ENCODE assay signal across 10 cellular contexts in the genomic region with DNA sequence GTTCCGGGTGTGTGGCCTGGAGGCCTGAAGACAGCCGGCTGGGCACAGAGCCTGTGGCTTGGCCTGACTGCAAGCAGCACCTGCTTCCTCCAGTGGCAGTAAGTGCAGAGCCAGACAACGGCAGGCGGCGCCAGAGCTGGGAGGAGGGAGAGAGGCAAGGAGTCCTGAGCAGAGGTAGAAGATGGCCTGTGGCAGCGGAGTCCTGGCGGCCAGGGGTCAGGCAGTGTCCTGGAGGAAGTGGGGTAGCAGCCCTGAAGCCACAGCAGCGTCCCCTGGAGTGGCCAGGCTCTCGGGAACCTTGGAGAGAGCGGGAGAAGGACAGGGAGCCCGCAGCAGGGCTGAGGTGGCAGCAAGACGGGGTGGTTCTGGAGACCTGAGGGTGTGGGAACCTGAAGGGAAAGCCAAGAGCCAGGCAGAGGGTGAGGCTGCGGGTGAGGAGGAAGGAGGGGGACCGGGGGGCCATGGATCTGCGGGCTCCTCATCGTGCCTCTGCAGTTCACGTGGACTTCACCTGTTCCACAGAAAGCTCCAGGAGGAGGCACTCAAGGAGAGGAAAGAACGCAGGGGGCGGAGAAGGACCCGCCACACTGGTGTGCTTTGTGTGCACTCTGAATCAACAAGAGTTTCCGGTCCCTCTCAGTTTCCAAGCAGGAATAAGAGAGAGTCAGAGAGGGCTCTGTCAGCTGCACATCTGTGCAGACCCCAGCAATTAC.
DNase-seq lines count a peak whose midpoint lies in the region; ATAC-seq, FAIRE-seq and TF ChIP-seq lines count a peak whose summit lies in the region.
"Had no signal": no experiment of that assay in that cellular context is flagged by ENCODE, and none has a peak within 500 bp of the region (broad histone marks: within the 10 kb centered on the region; RNA-seq: fewer than 3 reads in every experiment).

No MANE protein-coding gene starts in this region.

- TF ChIP-seq RAD21 in IMR-90 (IDR thresholded peaks at IDR 0.05; ENCODE audit: low read length) = no peak

- H2BK5ac ChIP-seq in IMR-90 (ENCODE audit: low read depth, low read length, poor library complexity, severe bottlenecking) = no peak overlapping the region

- H3K9me1 ChIP-seq in IMR-90 (ENCODE audit: insufficient read depth, low read length) = peaks cover 1% of the 10 kb centered on the region; the same call in 1 of the 2 replicates

- H3K27ac ChIP-seq in IMR-90 (ENCODE audit: insufficient read depth, low read length) = no peak overlapping the region
- H3K27ac ChIP-seq in heart right ventricle = no peak overlapping the region
- H3K27ac ChIP-seq in small intestine (ENCODE audit: low read depth in 1 of 2, low read length in 1 of 2) = no peak overlapping the region

- H2BK20ac ChIP-seq in IMR-90 (ENCODE audit: low read depth, low read length) = no peak overlapping the region

- in situ Hi-C loops in IMR-90 (cut with MboI; ENCODE audit: low sequenced_read_pairs) = no loop called here

- no peak for TF ChIP-seq CTCF in IMR-90 (conservative IDR thresholded peaks at IDR 0.05; ENCODE audit: low read depth, low read length)
- peak in 1 of 9 donors; percentile 5 for TF ChIP-seq CTCF in heart right ventricle (IDR thresholded peaks at IDR 0.05)
- no peak for TF ChIP-seq CTCF in D721Med (IDR thresholded peaks at IDR 0.05; ENCODE audit: insufficient read depth, missing control alignments)

- H4K8ac ChIP-seq in IMR-90 (ENCODE audit: low read depth in 2 of 2, low read length in 2 of 2) = no peak overlapping the region

- no peaks in the 10 kb centered on the region for H3K9me3 Mint-ChIP-seq in naive thymus-derived CD8-positive, alpha-beta T cell
- H3K9me3 Mint-ChIP-seq: activated naive CD8-positive, alpha-beta T cell treated with anti-CD3 and anti-CD28 coated beads, Interleukin-2, amount 10 ng/mL, durations not matched to agents 7 days and 5 days had no signal

- no peak overlapping the region for H3K9ac ChIP-seq in IMR-90 (ENCODE audit: low read depth, low read length)

- no peak overlapping the region for H4K91ac ChIP-seq in IMR-90 (ENCODE audit: insufficient read depth, low read depth, low read length)

- TF ChIP-seq POLR2A in IMR-90 (IDR thresholded peaks at IDR 0.05; ENCODE audit: low read depth, low read length) = no peak

- no peak for DNase-seq in IMR-90
- peak; percentile 78 for DNase-seq in NCI-H748 (lab: John Stamatoyannopoulos, UW; ENCODE audit: unreplicated experiment)
- DNase-seq in heart right ventricle = no peak
- DNase-seq in small intestine = peak; percentile 42
- no peak for DNase-seq in D721Med (ENCODE audit: insufficient read length, low spot score)
- no peak for DNase-seq in naive thymus-derived CD8-positive, alpha-beta T cell
- DNase-seq: activated naive CD8-positive, alpha-beta T cell treated with anti-CD3 and anti-CD28 coated beads, Interleukin-2, amount 10 ng/mL, durations not matched to agents 7 days and 5 days had no signal

- H3K27me3 Mint-ChIP-seq in naive thymus-derived CD8-positive, alpha-beta T cell = no peaks in the 10 kb centered on the region
- H3K27me3 Mint-ChIP-seq: activated naive CD8-positive, alpha-beta T cell treated with anti-CD3 and anti-CD28 coated beads, Interleukin-2, amount 10 ng/mL, durations not matched to agents 7 days and 5 days had no signal

- H4K5ac ChIP-seq in IMR-90 (ENCODE audit: low read depth, low read length) = no peak overlapping the region

- H2BK120ac ChIP-seq in IMR-90 (ENCODE audit: low read depth, low read length) = no peak overlapping the region

- no TSS peak for BruUV-seq in IMR-90 (replicated peaks; lab: Mats Ljungman, UMichigan)

- WGBS in IMR-90 (ENCODE audit: extremely low coverage in 2 of 2, insufficient read length in 1 of 2), 2 experiments = 72% methylated on average over 7 of the region's 21 CpGs; no CpG with 5 or more reads in 1 of the 2 experiments
- 83 to 88% methylated on average over 21 of the region's 21 CpGs for WGBS in heart right ventricle, 2 donors
- WGBS in small intestine, 3 donors = 72 to 82% (median 77%) methylated on average over 21 of the region's 21 CpGs

- H3K4me1 Mint-ChIP-seq in naive thymus-derived CD8-positive, alpha-beta T cell = peaks cover 0 to 3% (median 0%) of the 10 kb centered on the region in 4 donors
- H3K4me1 Mint-ChIP-seq: activated naive CD8-positive, alpha-beta T cell treated with anti-CD3 and anti-CD28 coated beads, Interleukin-2, amount 10 ng/mL, durations not matched to agents 7 days and 5 days had no signal

- H3K4me3 Mint-ChIP-seq in naive thymus-derived CD8-positive, alpha-beta T cell = no peak overlapping the region
- H3K4me3 Mint-ChIP-seq: activated naive CD8-positive, alpha-beta T cell treated with anti-CD3 and anti-CD28 coated beads, Interleukin-2, amount 10 ng/mL, durations not matched to agents 7 days and 5 days had no signal

- POLR2A ChIA-PET in IMR-90 (lab: Charles Lee; ENCODE audit: unreplicated experiment) = no interaction called here
- POLR2A ChIA-PET in naive thymus-derived CD8-positive, alpha-beta T cell (lab: Charles Lee) = no interaction called here

- CTCF ChIA-PET in IMR-90 (lab: Yijun Ruan, JAX) = no interaction called here

- no peak overlapping the region for H2AK5ac ChIP-seq in IMR-90 (ENCODE audit: low read depth, low read length)

- no peaks in the 10 kb centered on the region for H4K20me1 ChIP-seq in IMR-90 (ENCODE audit: insufficient read depth, low read length)

- H3K4me3 ChIP-seq in IMR-90 (ENCODE audit: insufficient read depth, low read depth, low read length) = no peak overlapping the region
- H3K4me3 ChIP-seq in heart right ventricle = no peak overlapping the region
- no peak overlapping the region for H3K4me3 ChIP-seq in small intestine (ENCODE audit: low read depth in 1 of 2, low read length in 2 of 2)

- H3K14ac ChIP-seq in IMR-90 (replicated peaks; ENCODE audit: low read depth, low read length) = no peak overlapping the region

- peak overlapping the region; percentile 35 for H2AK9ac ChIP-seq in IMR-90 (replicated peaks; ENCODE audit: low read depth, low read length, poor library complexity)

- H3K9me3 ChIP-seq in IMR-90 (ENCODE audit: control insufficient read depth, insufficient read depth, low read length) = no peaks in the 10 kb centered on the region
- no peaks in the 10 kb centered on the region for H3K9me3 ChIP-seq in heart right ventricle
- no peaks in the 10 kb centered on the region for H3K9me3 ChIP-seq in small intestine (ENCODE audit: control insufficient read depth, low read depth)

- no peak overlapping the region for H2BK15ac ChIP-seq in IMR-90 (ENCODE audit: low read depth, low read length)

- peaks cover 0 to 59% (median 19%) of the 10 kb centered on the region in 3 donors for H3K36me3 Mint-ChIP-seq in naive thymus-derived CD8-positive, alpha-beta T cell
- H3K36me3 Mint-ChIP-seq: activated naive CD8-positive, alpha-beta T cell treated with anti-CD3 and anti-CD28 coated beads, Interleukin-2, amount 10 ng/mL, durations not matched to agents 7 days and 5 days had no signal

- no peak for FAIRE-seq in small intestine (lab: Jason Lieb, UNC)
- FAIRE-seq in D721Med (lab: Jason Lieb, UNC) = no peak
- FAIRE-seq: GM18507 had no signal

- H3K23ac ChIP-seq in IMR-90 (ENCODE audit: low read depth, low read length) = no peak overlapping the region

- peak overlapping the region in 4 of 10 donors; percentile 25 to 76 (median 58) for H3K27ac Mint-ChIP-seq in naive thymus-derived CD8-positive, alpha-beta T cell
- H3K27ac Mint-ChIP-seq: activated naive CD8-positive, alpha-beta T cell treated with anti-CD3 and anti-CD28 coated beads, Interleukin-2, amount 10 ng/mL, durations not matched to agents 7 days and 5 days had no signal

- intact Hi-C loops in IMR-90 (cut with micrococcal nuclease) = no loop called here
- intact Hi-C loops in heart right ventricle (cut with DNase I) = no loop called here

- H2AFZ ChIP-seq in IMR-90 (replicated peaks; ENCODE audit: low read length, poor library complexity) = no peak overlapping the region

- H3K4me2 ChIP-seq in IMR-90 (ENCODE audit: low read depth, low read length) = no peak overlapping the region

- no peak for ATAC-seq in IMR-90 (ENCODE audit: low read depth)
- ATAC-seq in heart right ventricle = peak in 6 of 8 donors; percentile 27 to 57 (median 42)
- no peak for ATAC-seq in HG02798 (IDR thresholded peaks at IDR 0.05; ENCODE audit: poor library complexity, unreplicated experiment)
- no peak for ATAC-seq in GM21528 (IDR thresholded peaks at IDR 0.05; ENCODE audit: low FRiP score, unreplicated experiment)
- no peak for ATAC-seq in naive thymus-derived CD8-positive, alpha-beta T cell

- dilution Hi-C loops in IMR-90 (cut with HindIII; ENCODE audit: low sequenced_read_pairs, unreplicated experiment) = no loop called here

- no peaks in the 10 kb centered on the region for H3K79me1 ChIP-seq in IMR-90 (ENCODE audit: low read depth in 1 of 2, low read length in 2 of 2)

- H3K27me3 ChIP-seq in IMR-90 (ENCODE audit: control insufficient read depth, insufficient read depth, low read length) (no peaks in the 10 kb centered on the region), heart right ventricle (no peaks in the 10 kb centered on the region), small intestine (ENCODE audit: control insufficient read depth in 2 of 2, insufficient read depth in 2 of 2, low read length in 2 of 2) (no peaks in the 10 kb centered on the region)

- peaks cover 47% of the 10 kb centered on the region for H3K36me3 ChIP-seq in IMR-90 (ENCODE audit: control insufficient read depth, insufficient read depth, low read length)
- H3K36me3 ChIP-seq in heart right ventricle = peaks cover 0 to 99% (median 60%) of the 10 kb centered on the region in 9 donors
- peaks cover 0 to 11% of the 10 kb centered on the region in 2 donors for H3K36me3 ChIP-seq in small intestine (ENCODE audit: control insufficient read depth in 2 of 2, insufficient read depth in 2 of 2, low read length in 2 of 2)

- no peak overlapping the region for H3K56ac ChIP-seq in IMR-90 (ENCODE audit: extremely low read depth, insufficient read depth, low read length)

- no peak overlapping the region for H3K4ac ChIP-seq in IMR-90 (ENCODE audit: low read depth, low read length)

- H3K4me1 ChIP-seq in IMR-90 (ENCODE audit: control insufficient read depth, insufficient read depth, low read length) = no peaks in the 10 kb centered on the region
- H3K4me1 ChIP-seq in heart right ventricle = peaks cover 0 to 16% (median 0%) of the 10 kb centered on the region in 9 donors
- H3K4me1 ChIP-seq in small intestine (ENCODE audit: control insufficient read depth in 2 of 2, insufficient read depth in 1 of 2, low read depth in 1 of 2, low read length in 1 of 2) = no peaks in the 10 kb centered on the region

- H3K18ac ChIP-seq in IMR-90 (ENCODE audit: low read depth, low read length) = no peak overlapping the region

TF ChIP-seq in IMR-90, 13 proteins besides CTCF, POLR2A, EP300 and RAD21 (continues in another document):
- TF ChIP-seq CEBPB (IDR thresholded peaks at IDR 0.05; ENCODE audit: low read depth, low read length) = no peak
- no peak for TF ChIP-seq FOS (IDR thresholded peaks at IDR 0.05; ENCODE audit: low read depth, low read length)
- no peak for TF ChIP-seq SMC3 (IDR thresholded peaks at IDR 0.05; ENCODE audit: low read depth, low read length)
- no peak for TF ChIP-seq CHD1 (IDR thresholded peaks at IDR 0.05; ENCODE audit: low read depth, low read length)
- TF ChIP-seq RFX5 (IDR thresholded peaks at IDR 0.05; ENCODE audit: low read depth, low read length) = no peak
- TF ChIP-seq MAZ (IDR thresholded peaks at IDR 0.05; ENCODE audit: borderline replicate concordance, low read depth, low read length) = no peak
- TF ChIP-seq MXI1 (IDR thresholded peaks at IDR 0.05; ENCODE audit: borderline replicate concordance, low read depth, low read length) = no peak

Comparison
In these comparisons a context has a peak if more than half of its experiments do, and no peak if none do; other contexts are left out.
1. ATAC-seq: peak in heart right ventricle (6 of 8); none in IMR-90 (single experiment), HG02798 (single experiment), GM21528 (single experiment) and naive thymus-derived CD8-positive, alpha-beta T cell (0 of 2).
2. DNase-seq: peak in NCI-H748 (single experiment) and small intestine (single experiment); none in IMR-90 (single experiment), heart right ventricle (0 of 2), D721Med (single experiment) and naive thymus-derived CD8-positive, alpha-beta T cell (0 of 10).